Comparison of ENCODE assay signal across 29 cellular contexts in genomic region chr4:77960367-77960766, GRCh38.
"Had no signal": no experiment of that assay in that cellular context is flagged by ENCODE, and none has a peak within 500 bp of the region (broad histone marks: within the 10 kb centered on the region; RNA-seq: fewer than 3 reads in every experiment).

No MANE protein-coding gene starts in this region.

- ATAC-seq: activated T-cell treated with anti-CD3 and anti-CD28 coated beads, Interleukin-2, amount 50 U/mL, for 72 hours; esophagus mucosa; T-helper 17 cell had no signal

- H3K36me3 ChIP-seq: brain microvascular endothelial cell, WERI-Rb-1 had no signal

- DNase-seq: activated CD4-positive, alpha-beta memory T cell treated with anti-CD3 and anti-CD28 coated beads, Interleukin-2, amount 10 ng/mL, durations not matched to agents 7 days and 5 days; activated CD4-positive, alpha-beta T cell treated with anti-CD3 and anti-CD28 coated beads for 4 hours; activated CD4-positive, alpha-beta T cell treated with anti-CD3 and anti-CD28 coated beads, Interleukin-2, amount 10 ng/mL, durations not matched to agents 7 days and 5 days; activated CD4-positive, alpha-beta T cell treated with anti-CD3 and anti-CD28 coated beads, Interleukin-2, amount 50 U/mL, for 4 hours; activated CD4-positive, CD25-positive, alpha-beta regulatory T cell; activated CD4-positive, CD25-positive, alpha-beta regulatory T cell treated with anti-CD3 and anti-CD28 coated beads, Interleukin-2, amount 50 U/mL, for 72 hours; activated CD8-positive, alpha-beta memory T cell treated with anti-CD3 and anti-CD28 coated beads, Interleukin-2, amount 50 U/mL, for 48 hours; activated gamma-delta T cell; activated naive CD4-positive, alpha-beta T cell treated with anti-CD3 and anti-CD28 coated beads, Interleukin-2, amount 50 U/mL, for 16 hours; activated naive CD4-positive, alpha-beta T cell treated with Interleukin-2 at 50 U/mL for 16 hours; activated T-cell treated with anti-CD3 and anti-CD28 coated beads for 4 hours; activated T-cell treated with anti-CD3 and anti-CD28 coated beads, Interleukin-2, amount 50 U/mL, for 24 hours; activated T-cell treated with anti-CD3 and anti-CD28 coated beads, Interleukin-2, amount 50 U/mL, for 72 hours; amniotic stem cell; brain microvascular endothelial cell; central memory CD4-positive, alpha-beta T cell; cerebellar nuclear complex; dorsolateral prefrontal cortex; effector memory CD4-positive, alpha-beta T cell; endodermal cell; foreskin fibroblast; hippocampal formation; T-helper 17 cell; T1000; WERI-Rb-1 had no signal

- H3K27me3 ChIP-seq: brain microvascular endothelial cell, dorsolateral prefrontal cortex had no signal

- FAIRE-seq: astrocyte, bronchial epithelial cell had no signal

- H3K4me3 ChIP-seq: coronary artery had no signal

- H3K27ac ChIP-seq: brain microvascular endothelial cell, coronary artery, dorsolateral prefrontal cortex, WERI-Rb-1 had no signal
